32 cellular contexts compared by ENCODE assay signal in genomic region chr3:13399603-13400002, GRCh38.
"Had no signal": no experiment of that assay in that cellular context is flagged by ENCODE, and none has a peak within 500 bp of the region (broad histone marks: within the 10 kb centered on the region; RNA-seq: fewer than 3 reads in every experiment).

No MANE protein-coding gene starts in this region.

- H3K4me3 Mint-ChIP-seq: activated CD4-positive, alpha-beta memory T cell treated with anti-CD3 and anti-CD28 coated beads for 36 hours; activated CD4-positive, alpha-beta T cell treated with anti-CD3 and anti-CD28 coated beads for 36 hours; activated CD4-positive, alpha-beta T cell treated with anti-CD3 and anti-CD28 coated beads, Interleukin-2, amount 10 ng/mL, durations not matched to agents 24 days and 14 days; activated CD8-positive, alpha-beta memory T cell treated with anti-CD3 and anti-CD28 coated beads, Interleukin-2, amount 10 ng/mL, durations not matched to agents 7 days and 5 days; activated CD8-positive, alpha-beta T cell treated with anti-CD3 and anti-CD28 coated beads, Interleukin-2, amount 10 ng/mL, durations not matched to agents 7 days and 5 days; activated naive CD4-positive, alpha-beta T cell treated with anti-CD3 and anti-CD28 coated beads, Interleukin-2, amount 10 ng/mL, durations not matched to agents 7 days and 5 days; activated naive CD8-positive, alpha-beta T cell treated with anti-CD3 and anti-CD28 coated beads, Interleukin-2, amount 10 ng/mL, durations not matched to agents 7 days and 5 days; activated T-helper 1 cell treated with anti-CD3 and anti-CD28 coated beads, Interleukin-12 subunit alpha, Interleukin-12 subunit beta, Interleukin-2, Interleukin-4 antibody, amounts not matched to agents 30 ng/mL and 10 ng/mL and 1 ng/mL, durations not matched to agents 14 hours and 24 hours and 36 hours; brain; dendritic cell treated with granulocyte-macrophage colony-stimulating factor and Interleukin-4, amounts not matched to agents 40 ng/mL and 50 ng/mL, for 4 days; endodermal cell had no signal

- H3K27ac ChIP-seq: ascending aorta, breast epithelium, cardiac muscle cell, coronary artery, dorsolateral prefrontal cortex had no signal

- H3K4me3 ChIP-seq: ascending aorta, breast epithelium, cardiac muscle cell, coronary artery, dorsolateral prefrontal cortex had no signal

- H3K9me3 ChIP-seq: ascending aorta had no signal

- H3K27ac Mint-ChIP-seq: activated CD4-positive, alpha-beta memory T cell treated with anti-CD3 and anti-CD28 coated beads for 36 hours; activated CD4-positive, alpha-beta T cell treated with anti-CD3 and anti-CD28 coated beads for 36 hours; activated CD4-positive, alpha-beta T cell treated with anti-CD3 and anti-CD28 coated beads, Interleukin-2, amount 10 ng/mL, durations not matched to agents 24 days and 14 days; activated CD8-positive, alpha-beta memory T cell treated with anti-CD3 and anti-CD28 coated beads, Interleukin-2, amount 10 ng/mL, durations not matched to agents 7 days and 5 days; activated naive CD4-positive, alpha-beta T cell treated with anti-CD3 and anti-CD28 coated beads, Interleukin-2, amount 10 ng/mL, durations not matched to agents 7 days and 5 days; activated naive CD8-positive, alpha-beta T cell treated with anti-CD3 and anti-CD28 coated beads, Interleukin-2, amount 10 ng/mL, durations not matched to agents 7 days and 5 days; activated T-helper 1 cell treated with anti-CD3 and anti-CD28 coated beads, Interleukin-12 subunit alpha, Interleukin-12 subunit beta, Interleukin-2, Interleukin-4 antibody, amounts not matched to agents 30 ng/mL and 10 ng/mL and 1 ng/mL, durations not matched to agents 14 hours and 24 hours and 36 hours; activated T-helper 2 cell treated with anti-CD3 and anti-CD28 coated beads, Interferon-gamma antibody, Interleukin-2, Interleukin-4, amounts not matched to agents 10 μg/mL and 5 μg/mL and 100 μg/mL, durations not matched to agents 14 hours and 24 hours and 36 hours; dendritic cell treated with granulocyte-macrophage colony-stimulating factor and Interleukin-4, amounts not matched to agents 40 ng/mL and 50 ng/mL, for 4 days; endodermal cell had no signal

- H3K36me3 ChIP-seq: ascending aorta, breast epithelium had no signal

- H3K27me3 Mint-ChIP-seq: activated CD4-positive, alpha-beta memory T cell treated with anti-CD3 and anti-CD28 coated beads for 36 hours; activated CD4-positive, alpha-beta T cell treated with anti-CD3 and anti-CD28 coated beads for 36 hours; activated CD4-positive, alpha-beta T cell treated with anti-CD3 and anti-CD28 coated beads, Interleukin-2, amount 10 ng/mL, durations not matched to agents 24 days and 14 days; activated CD8-positive, alpha-beta memory T cell treated with anti-CD3 and anti-CD28 coated beads, Interleukin-2, amount 10 ng/mL, durations not matched to agents 7 days and 5 days; activated naive CD4-positive, alpha-beta T cell treated with anti-CD3 and anti-CD28 coated beads, Interleukin-2, amount 10 ng/mL, durations not matched to agents 7 days and 5 days; activated naive CD8-positive, alpha-beta T cell treated with anti-CD3 and anti-CD28 coated beads, Interleukin-2, amount 10 ng/mL, durations not matched to agents 7 days and 5 days; brain; dendritic cell treated with granulocyte-macrophage colony-stimulating factor and Interleukin-4, amounts not matched to agents 40 ng/mL and 50 ng/mL, for 4 days had no signal

- DNase-seq: activated CD4-positive, alpha-beta memory T cell treated with anti-CD3 and anti-CD28 coated beads for 36 hours; activated CD4-positive, alpha-beta T cell treated with anti-CD3 and anti-CD28 coated beads for 36 hours; activated CD4-positive, alpha-beta T cell treated with anti-CD3 and anti-CD28 coated beads, Interleukin-2, amount 10 ng/mL, durations not matched to agents 24 days and 14 days; activated CD4-positive, CD25-positive, alpha-beta regulatory T cell; activated CD4-positive, CD25-positive, alpha-beta regulatory T cell treated with anti-CD3 and anti-CD28 coated beads, Interleukin-2, amount 50 U/mL, for 72 hours; activated CD8-positive, alpha-beta memory T cell treated with anti-CD3 and anti-CD28 coated beads, Interleukin-2, amount 10 ng/mL, durations not matched to agents 7 days and 5 days; activated CD8-positive, alpha-beta memory T cell treated with anti-CD3 and anti-CD28 coated beads, Interleukin-2, amount 50 U/mL, for 4 hours; activated CD8-positive, alpha-beta T cell treated with anti-CD3 and anti-CD28 coated beads, Interleukin-2, amount 10 ng/mL, durations not matched to agents 7 days and 5 days; activated gamma-delta T cell; activated naive CD4-positive, alpha-beta T cell; activated naive CD4-positive, alpha-beta T cell treated with anti-CD3 and anti-CD28 coated beads, Interleukin-2, amount 10 ng/mL, durations not matched to agents 7 days and 5 days; activated naive CD8-positive, alpha-beta T cell treated with anti-CD3 and anti-CD28 coated beads, Interleukin-2, amount 10 ng/mL, durations not matched to agents 7 days and 5 days; activated T-cell treated with anti-CD3 and anti-CD28 coated beads, Interleukin-2, amount 50 U/mL, for 1 hour; activated T-cell treated with anti-CD3 and anti-CD28 coated beads, Interleukin-2, amount 50 U/mL, for 48 hours; central memory CD4-positive, alpha-beta T cell; dorsolateral prefrontal cortex; effector memory CD4-positive, alpha-beta T cell; endodermal cell; foreskin fibroblast; head of caudate nucleus; T-helper 1 cell; T-helper 2 cell had no signal

- H3K4me1 Mint-ChIP-seq: endodermal cell had no signal

- H3K27me3 ChIP-seq: ascending aorta, breast epithelium, cardiac muscle cell, dorsolateral prefrontal cortex had no signal

- H3K4me1 ChIP-seq: ascending aorta, breast epithelium had no signal

- ATAC-seq: activated CD4-positive, alpha-beta T cell treated with anti-CD3 and anti-CD28 coated beads for 36 hours; activated CD8-positive, alpha-beta memory T cell treated with anti-CD3 and anti-CD28 coated beads, Interleukin-2, amount 10 ng/mL, durations not matched to agents 7 days and 5 days; activated CD8-positive, alpha-beta T cell treated with anti-CD3 and anti-CD28 coated beads, Interleukin-2, amount 10 ng/mL, durations not matched to agents 7 days and 5 days; activated naive CD4-positive, alpha-beta T cell treated with anti-CD3 and anti-CD28 coated beads, Interleukin-2, amount 50 U/mL, for 72 hours; esophagus mucosa had no signal

- H3K9me3 Mint-ChIP-seq: activated CD4-positive, alpha-beta memory T cell treated with anti-CD3 and anti-CD28 coated beads for 36 hours; activated CD4-positive, alpha-beta T cell treated with anti-CD3 and anti-CD28 coated beads, Interleukin-2, amount 10 ng/mL, durations not matched to agents 24 days and 14 days; activated naive CD4-positive, alpha-beta T cell treated with anti-CD3 and anti-CD28 coated beads, Interleukin-2, amount 10 ng/mL, durations not matched to agents 7 days and 5 days; activated naive CD4-positive, alpha-beta T cell treated with anti-CD3 and anti-CD28 coated beads, Interleukin-2, amount 50 U/mL, for 72 hours; activated naive CD8-positive, alpha-beta T cell treated with anti-CD3 and anti-CD28 coated beads, Interleukin-2, amount 10 ng/mL, durations not matched to agents 7 days and 5 days; activated T-helper 1 cell treated with anti-CD3 and anti-CD28 coated beads, Interleukin-12 subunit alpha, Interleukin-12 subunit beta, Interleukin-2, Interleukin-4 antibody, amounts not matched to agents 30 ng/mL and 10 ng/mL and 1 ng/mL, durations not matched to agents 14 hours and 24 hours and 36 hours; activated T-helper 2 cell treated with anti-CD3 and anti-CD28 coated beads, Interferon-gamma antibody, Interleukin-2, Interleukin-4, amounts not matched to agents 10 μg/mL and 5 μg/mL and 100 μg/mL, durations not matched to agents 14 hours and 24 hours and 36 hours; brain; dendritic cell treated with granulocyte-macrophage colony-stimulating factor and Interleukin-4, amounts not matched to agents 40 ng/mL and 50 ng/mL, for 4 days; endodermal cell had no signal
